In genomic region chr16:3065742-3066439, GRCh38 we compare ENCODE assay signal across 8 cellular contexts. TPM values are rescaled to one million over a fixed set of nuclear protein-coding genes. Genes with fewer than 3 reads are reported as not detected.
A peak's percentile ranks its signal among the peaks of the same experiment; 100 is the strongest.
DNase-seq lines count a peak whose midpoint lies in the region; ATAC-seq and TF ChIP-seq lines count a peak whose summit lies in the region.
"Had no signal": no experiment of that assay in that cellular context is flagged by ENCODE, and none has a peak within 500 bp of the region (broad histone marks: within the 10 kb centered on the region; RNA-seq: fewer than 3 reads in every experiment).

No MANE protein-coding gene starts in this region.

- ATAC-seq in HCT116: no peak

- no peaks in the 10 kb centered on the region for H3K79me2 ChIP-seq in HCT116 (ENCODE audit: insufficient read depth, low read length)

- BruUV-seq in HCT116 (replicated peaks; lab: Mats Ljungman, UMichigan): no TSS peak

- H3K4me3 ChIP-seq in HCT116 (replicated peaks in 1 of 2; ENCODE audit: low read depth in 1 of 2, low read length in 2 of 2) (peak overlapping the region; percentile 6 to 18; a peak in 2 of 4 replicates), foreskin fibroblast (ENCODE audit: low read depth in 1 of 2, low read length in 2 of 2) (peak overlapping the region in 1 of 2 donors; percentile 1)

- no peak for TF ChIP-seq RAD21 in HCT116 (IDR thresholded peaks at IDR 0.05; ENCODE audit: low read depth)

- no peak for TF ChIP-seq POLR2A in HCT116 (IDR thresholded peaks at IDR 0.05; ENCODE audit: borderline replicate concordance, extremely low read depth, insufficient read depth, insufficient read length)

- peak overlapping the region; percentile 3; the same call in 1 of the 2 replicates for H3K4me2 ChIP-seq in HCT116 (ENCODE audit: low read length)

- intact Hi-C loops in HCT116 (cut with micrococcal nuclease): no loop called here

- DNase-seq in HCT116 (ENCODE audit: low read depth, low spot score) (no peak), iPS-NIHi11 (ENCODE audit: low spot score) (peak; percentile 7), NCI-H1436 treated with DMSO at 0.1 percent for 48 hours (lab: John Stamatoyannopoulos, UW) (no peak), foreskin fibroblast (no peak), 8988T (no peak)
- DNase-seq in activated naive CD4-positive, alpha-beta T cell treated with Interleukin-2 at 50 U/mL for 16 hours: peak; percentile 47
- DNase-seq in stimulated activated naive CD4-positive, alpha-beta T cell treated with Interleukin-2 at 50 U/mL for 16 hours (lab: John Stamatoyannopoulos, UW): peak; percentile 37

- CTCF ChIA-PET in HCT116 (lab: Charles Lee): no interaction called here

- no peak overlapping the region for H2AFZ ChIP-seq in HCT116 (ENCODE audit: low read depth, low read length, poor library complexity, severe bottlenecking)

- RAD21 ChIA-PET in HCT116 (lab: Charles Lee; ENCODE audit: low non-redundant PET in 1 of 2, low total read pairs in 2 of 2, uncharacterized antibody in 2 of 2, unreplicated experiment in 2 of 2): no interaction called here

- POLR2A ChIA-PET in HCT116 (lab: Charles Lee): no interaction called here

- H3K4me1 ChIP-seq in HCT116 (ENCODE audit: control insufficient read depth in 1 of 2, insufficient read depth in 2 of 2, low read length in 2 of 2): peaks cover 0 to 13% of the 10 kb centered on the region in 2 experiments; a peak in 1 of 4 replicates

- H3K9me3 ChIP-seq in HCT116 (ENCODE audit: control insufficient read depth in 1 of 2, insufficient read depth in 1 of 2, low read depth in 1 of 2, low read length in 2 of 2): no peaks in the 10 kb centered on the region

- no peaks in the 10 kb centered on the region for H3K36me3 ChIP-seq in HCT116 (ENCODE audit: control insufficient read depth in 1 of 2, insufficient read depth in 2 of 2, low read length in 2 of 2)

- H3K9me2 ChIP-seq in HCT116 (ENCODE audit: insufficient read depth): no peaks in the 10 kb centered on the region

- no peaks in the 10 kb centered on the region for H4K20me1 ChIP-seq in HCT116 (ENCODE audit: insufficient read depth)

- H3K27me3 ChIP-seq in HCT116 (ENCODE audit: insufficient read depth, low read length): no peaks in the 10 kb centered on the region

- no peak for TF ChIP-seq CTCF in HCT116 (IDR thresholded peaks at IDR 0.05 in 2 of 3, conservative IDR thresholded peaks at IDR 0.05 in 1 of 3; ENCODE audit: borderline replicate concordance in 1 of 3, insufficient read depth in 1 of 3, low read depth in 2 of 3, low read length in 2 of 3)
- TF ChIP-seq CTCF in foreskin fibroblast (IDR thresholded peaks at IDR 0.05; ENCODE audit: low read depth, low read length): no peak

- H3K27ac ChIP-seq in HCT116 (ENCODE audit: low read depth, low read length): no peak overlapping the region; the same call in 1 of the 2 replicates
- H3K27ac ChIP-seq: epithelial cell of prostate had no signal

- H3K9ac ChIP-seq in HCT116 (ENCODE audit: low read length): peak overlapping the region; percentile 17; the same call in 1 of the 2 replicates

TF ChIP-seq in HCT116, 20 proteins besides CTCF, POLR2A, EP300 and RAD21:
- TF ChIP-seq ZNF274 (IDR thresholded peaks at IDR 0.05; ENCODE audit: low read depth, low read length) (no peak), TCF7L2 (IDR thresholded peaks at IDR 0.05; ENCODE audit: borderline replicate concordance, extremely low read depth, insufficient read depth, insufficient read length) (no peak), ZFX (IDR thresholded peaks at IDR 0.05) (no peak), ELF1 (IDR thresholded peaks at IDR 0.05; ENCODE audit: borderline replicate concordance, low read depth) (no peak), EZH2phosphoT487 (IDR thresholded peaks at IDR 0.05; ENCODE audit: borderline replicate concordance) (no peak), ZBTB33 (IDR thresholded peaks at IDR 0.05; ENCODE audit: extremely low read depth, insufficient replicate concordance, low read length) (no peak), JUND (IDR thresholded peaks at IDR 0.05) (no peak), POLR2AphosphoS5 (IDR thresholded peaks at IDR 0.05; ENCODE audit: low read depth, low read length) (no peak), CBX3 (IDR thresholded peaks at IDR 0.05; ENCODE audit: low read depth) (no peak), ATF3 (IDR thresholded peaks at IDR 0.05) (no peak), EZH2 (IDR thresholded peaks at IDR 0.05) (no peak), MAX (IDR thresholded peaks at IDR 0.05) (no peak), SP1 (IDR thresholded peaks at IDR 0.05; ENCODE audit: low read depth) (no peak), YY1 (IDR thresholded peaks at IDR 0.05; ENCODE audit: extremely low read depth, insufficient replicate concordance, low read depth, low read length) (no peak)

RNA-seq across cellular contexts. Expression of gene IL32, which starts 0.5 kb away (rescaled TPM):
- total RNA-seq in HCT116 (2021; ENCODE audit: unreplicated experiment): 13.7 TPM
- 8.7 and 9.9 TPM in 2 replicates for polyA plus RNA-seq in HCT116 (2012)

RNA-seq across cellular contexts. Expression of gene MMP25, which starts 19.5 kb away (rescaled TPM):
- 2.5 TPM for total RNA-seq in HCT116 (2021; ENCODE audit: unreplicated experiment)
- 3.8 and 4.7 TPM in 2 replicates for polyA plus RNA-seq in HCT116 (2012)

RNA-seq across cellular contexts. Expression of gene BICDL2, which starts 29.1 kb away (rescaled TPM):
- total RNA-seq in HCT116 (2021; ENCODE audit: unreplicated experiment): 21.3 TPM
- polyA plus RNA-seq in HCT116 (2012): 15.1 and 17.2 TPM in 2 replicates

RNA-seq across cellular contexts. Expression of gene ZSCAN10, which starts 33.2 kb away (rescaled TPM):
- 0.76 TPM for total RNA-seq in HCT116 (2021; ENCODE audit: unreplicated experiment)
- 0.08 and 0.10 TPM in 2 replicates for polyA plus RNA-seq in HCT116 (2012)

RNA-seq across cellular contexts. Expression of gene THOC6, which starts 42.1 kb away (rescaled TPM):
- 62.9 TPM for total RNA-seq in HCT116 (2021; ENCODE audit: unreplicated experiment)
- 74.8 and 76.8 TPM in 2 replicates for polyA plus RNA-seq in HCT116 (2012)

Comparison
In these comparisons a context has a peak if more than half of its experiments do, and no peak if none do; other contexts are left out.
1. DNase-seq: peak in activated naive CD4-positive, alpha-beta T cell treated with Interleukin-2 at 50 U/mL for 16 hours (single experiment), iPS-NIHi11 (single experiment) and stimulated activated naive CD4-positive, alpha-beta T cell treated with Interleukin-2 at 50 U/mL for 16 hours (single experiment); none in HCT116 (single experiment), NCI-H1436 treated with DMSO at 0.1 percent for 48 hours (single experiment), foreskin fibroblast (0 of 2) and 8988T (single experiment).